ENCODE assay signal across 8 cellular contexts in the genomic region with DNA sequence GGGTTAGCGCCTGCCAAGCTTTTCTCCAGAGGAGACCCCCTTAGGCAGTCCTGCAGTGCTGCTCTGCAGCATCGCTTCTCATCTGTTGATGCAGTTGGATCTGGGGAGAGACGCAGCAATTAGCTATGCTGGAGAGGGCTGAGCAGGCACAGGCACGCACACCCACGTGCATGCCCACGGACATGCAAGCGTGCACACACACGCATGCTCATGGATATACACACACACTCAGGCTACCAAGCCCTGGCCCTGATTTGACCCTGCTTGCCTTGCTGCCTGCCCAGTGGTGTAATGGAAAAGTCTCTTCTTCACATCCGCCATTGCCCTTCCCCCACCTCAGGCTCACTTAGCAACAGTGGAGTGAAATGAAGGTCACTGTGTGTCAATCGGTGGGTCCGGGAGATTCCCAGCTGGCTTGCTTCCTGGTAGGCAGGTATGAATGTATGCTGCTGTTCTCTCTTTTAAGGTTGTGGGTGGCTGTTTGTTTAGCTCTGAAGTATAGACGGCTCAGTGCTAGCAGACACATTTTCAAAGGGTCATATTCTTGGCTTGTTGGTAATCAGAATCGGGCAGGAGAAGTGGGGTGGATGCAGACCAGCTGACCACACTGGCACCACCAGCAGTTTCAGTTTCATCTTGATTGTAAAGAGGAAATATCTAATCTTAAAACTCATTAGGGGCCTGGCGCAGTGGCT. TPM values are rescaled to one million over a fixed set of nuclear protein-coding genes. Genes with fewer than 3 reads are reported as not detected.
DNase-seq lines count a peak whose midpoint lies in the region; ATAC-seq and TF ChIP-seq lines count a peak whose summit lies in the region.

No MANE protein-coding gene starts in this region.

- ATAC-seq in GM21723 (IDR thresholded peaks at IDR 0.05; ENCODE audit: unreplicated experiment) (peak; percentile 70), T-cell (replicated peaks in 1 of 4) (no peak)

- no peak overlapping the region for H3K4me3 Mint-ChIP-seq in T-helper 2 cell treated with Interferon-gamma antibody and Interleukin-4, amounts not matched to agents 5 μg/mL and 100 μg/mL, for 36 hours
- H3K4me3 Mint-ChIP-seq in T-cell = no peak overlapping the region

- CTCF ChIA-PET in T-cell (lab: Charles Lee) = no interaction called here

- H3K36me3 Mint-ChIP-seq in T-helper 2 cell treated with Interferon-gamma antibody and Interleukin-4, amounts not matched to agents 5 μg/mL and 100 μg/mL, for 36 hours (ENCODE audit: low read depth) = peaks cover 17% of the 10 kb centered on the region
- peaks cover 6% of the 10 kb centered on the region for H3K36me3 Mint-ChIP-seq in T-cell

- H3K4me3 ChIP-seq in GM06990 (replicated peaks; ENCODE audit: low read depth, low read length) (peak overlapping the region; percentile 22), Peyer's patch (peak overlapping the region; percentile 20 to 35 (median 27))

- H3K9me3 Mint-ChIP-seq in T-helper 2 cell treated with Interferon-gamma antibody and Interleukin-4, amounts not matched to agents 5 μg/mL and 100 μg/mL, for 36 hours = no peaks in the 10 kb centered on the region
- no peaks in the 10 kb centered on the region for H3K9me3 Mint-ChIP-seq in T-cell

- peaks cover 0 to 88% (median 7%) of the 10 kb centered on the region in 4 donors for H3K4me1 ChIP-seq in Peyer's patch

- peak overlapping the region; percentile 57 to 91 (median 62) for H3K27ac ChIP-seq in Peyer's patch

- no peak overlapping the region for H3K27ac Mint-ChIP-seq in T-helper 2 cell treated with Interferon-gamma antibody and Interleukin-4, amounts not matched to agents 5 μg/mL and 100 μg/mL, for 36 hours
- no peak overlapping the region for H3K27ac Mint-ChIP-seq in T-cell

- H3K27me3 ChIP-seq in GM06990 (replicated peaks; ENCODE audit: control insufficient read depth, insufficient read depth, low read length) (no peaks in the 10 kb centered on the region), Peyer's patch (no peaks in the 10 kb centered on the region)

- H3K27me3 Mint-ChIP-seq in T-helper 2 cell treated with Interferon-gamma antibody and Interleukin-4, amounts not matched to agents 5 μg/mL and 100 μg/mL, for 36 hours (ENCODE audit: low read depth) = no peaks in the 10 kb centered on the region
- H3K27me3 Mint-ChIP-seq in T-cell = peaks cover 0 to 6% of the 10 kb centered on the region in 2 donors

- intact Hi-C loops in head of caudate nucleus (cut with DNase I) = loop anchor here (10.0 kb wide), 1 partner anchor 151 kb away; no protein-coding TSS in a partner anchor

- DNase-seq in GM06990 (ENCODE audit: extremely low read depth, insufficient read length) = peak; percentile 61
- DNase-seq in Peyer's patch = peak; percentile 68 to 85 (median 77)
- DNase-seq in head of caudate nucleus = peak in 32 of 42 donors; percentile 34 to 78 (median 52)
- DNase-seq in retina = peak; percentile 66
- DNase-seq in activated CD8-positive, alpha-beta memory T cell treated with anti-CD3 and anti-CD28 coated beads, Interleukin-2, amount 50 U/mL, for 48 hours = no peak
- no peak for DNase-seq in T-helper 2 cell treated with Interferon-gamma antibody and Interleukin-4, amounts not matched to agents 5 μg/mL and 100 μg/mL, for 36 hours (ENCODE audit: low spot score)
- DNase-seq in T-cell = no peak

- TF ChIP-seq CTCF in GM06990 (IDR thresholded peaks at IDR 0.05; ENCODE audit: insufficient read depth, low read length, poor library complexity, severe bottlenecking) (no peak), Peyer's patch (IDR thresholded peaks at IDR 0.05) (no peak)

- TF ChIP-seq POLR2A in Peyer's patch (IDR thresholded peaks at IDR 0.05) = no peak

- H3K4me1 Mint-ChIP-seq in T-helper 2 cell treated with Interferon-gamma antibody and Interleukin-4, amounts not matched to agents 5 μg/mL and 100 μg/mL, for 36 hours (ENCODE audit: low read depth) = peaks cover 7% of the 10 kb centered on the region
- H3K4me1 Mint-ChIP-seq in T-cell = peaks cover 0 to 8% (median 0%) of the 10 kb centered on the region in 3 donors

- no peaks in the 10 kb centered on the region for H3K9me3 ChIP-seq in Peyer's patch

- POLR2A ChIA-PET in T-cell (lab: Charles Lee) = interaction anchor here in 1 of 2 donors (0.6 kb wide), 1 partner anchor 715 kb away, joined by 5 read pairs; no protein-coding TSS in a partner anchor

- H3K36me3 ChIP-seq in GM06990 (ENCODE audit: control insufficient read depth, insufficient read depth, low read length) (peaks cover 4% of the 10 kb centered on the region), Peyer's patch (peaks cover 0 to 80% (median 0%) of the 10 kb centered on the region in 3 donors)

RNA-seq across cellular contexts. Expression of gene ATP1B1, which starts 9.5 kb away (rescaled TPM):
- total RNA-seq in Peyer's patch (100 to 1,000 TPM in 3 of 4 donors, 10 to 100 TPM in 1; 70.1 to 659 (median 499) TPM), T-cell (1 to 10 TPM; 2.5 to 6.1 (median 3.9) TPM)

Comparison
In these comparisons a context has a peak if more than half of its experiments do, and no peak if none do; other contexts are left out.
1. DNase-seq: peak in GM06990 (single experiment), Peyer's patch (3 of 3), head of caudate nucleus (32 of 42) and retina (single experiment); none in activated CD8-positive, alpha-beta memory T cell treated with anti-CD3 and anti-CD28 coated beads, Interleukin-2, amount 50 U/mL, for 48 hours (single experiment), T-helper 2 cell treated with Interferon-gamma antibody and Interleukin-4, amounts not matched to agents 5 μg/mL and 100 μg/mL, for 36 hours (single experiment) and T-cell (0 of 34).
2. RNA of gene ATP1B1, which starts 9.5 kb away (total RNA-seq): 70.1 to 659 TPM in Peyer's patch; 2.5 to 6.1 TPM in T-cell; every median in the first group is over 10 times any median in the second.